Comparison of ENCODE assay signal across 17 cellular contexts in genomic region chr2:885230-886071, GRCh38.
"Had no signal": no experiment of that assay in that cellular context is flagged by ENCODE, and none has a peak within 500 bp of the region (broad histone marks: within the 10 kb centered on the region; RNA-seq: fewer than 3 reads in every experiment).

No MANE protein-coding gene starts in this region.

- DNase-seq: activated CD4-positive, alpha-beta T cell treated with anti-CD3 and anti-CD28 coated beads for 4 hours; activated CD4-positive, CD25-positive, alpha-beta regulatory T cell; activated CD8-positive, alpha-beta T cell treated with anti-CD3 and anti-CD28 coated beads for 36 hours; activated naive CD4-positive, alpha-beta T cell treated with Interleukin-2 at 50 U/mL for 16 hours; activated naive CD8-positive, alpha-beta T cell treated with anti-CD3 and anti-CD28 coated beads for 36 hours; activated T-cell treated with anti-CD3 and anti-CD28 coated beads, Interleukin-2, amount 50 U/mL, for 4 hours; central memory CD4-positive, alpha-beta T cell; occipital lobe; stimulated activated CD4-positive, alpha-beta T cell treated with anti-CD3 and anti-CD28 coated beads, Interleukin-4, amount 100 ng/mL, for 24 hours; T-helper 17 cell; tibial artery had no signal

- ATAC-seq: activated CD8-positive, alpha-beta T cell treated with anti-CD3 and anti-CD28 coated beads for 36 hours; activated T-cell treated with anti-CD3 and anti-CD28 coated beads, Interleukin-2, amount 50 U/mL, for 4 hours; heart left ventricle; T-helper 17 cell had no signal

- H3K9me3 ChIP-seq: heart left ventricle, prostate gland, tibial artery had no signal

- H3K4me1 ChIP-seq: heart left ventricle, prostate gland, tibial artery had no signal

- H3K27ac ChIP-seq: epithelial cell of prostate, heart left ventricle, prostate gland, tibial artery had no signal

- H3K4me3 Mint-ChIP-seq: activated CD8-positive, alpha-beta T cell treated with anti-CD3 and anti-CD28 coated beads for 36 hours; activated naive CD8-positive, alpha-beta T cell treated with anti-CD3 and anti-CD28 coated beads for 36 hours; activated T-cell treated with anti-CD3 and anti-CD28 coated beads, Interleukin-2, amount 50 U/mL, for 4 hours; memory B cell; stimulated activated naive CD8-positive, alpha-beta T cell treated with anti-CD3 and anti-CD28 coated beads, Interleukin-15, Interleukin-2, amounts not matched to agents 100 ng/mL and 50 ng/mL, for 24 hours; T-helper 17 cell had no signal

- H3K36me3 ChIP-seq: heart left ventricle, prostate gland, tibial artery had no signal

- H3K9me3 Mint-ChIP-seq: activated CD8-positive, alpha-beta T cell treated with anti-CD3 and anti-CD28 coated beads for 36 hours; activated naive CD8-positive, alpha-beta T cell treated with anti-CD3 and anti-CD28 coated beads for 36 hours; activated T-cell treated with anti-CD3 and anti-CD28 coated beads, Interleukin-2, amount 50 U/mL, for 4 hours; activated T-helper 2 cell treated with anti-CD3 and anti-CD28 coated beads, Interferon-gamma antibody, Interleukin-2, Interleukin-4, amounts not matched to agents 10 μg/mL and 5 μg/mL and 100 μg/mL, durations not matched to agents 14 hours and 24 hours and 36 hours; memory B cell; stimulated activated naive CD8-positive, alpha-beta T cell treated with anti-CD3 and anti-CD28 coated beads, Interleukin-15, Interleukin-2, amounts not matched to agents 100 ng/mL and 50 ng/mL, for 24 hours had no signal

- H3K4me3 ChIP-seq: heart left ventricle, prostate gland, tibial artery had no signal

- H3K36me3 Mint-ChIP-seq: activated naive CD8-positive, alpha-beta T cell treated with anti-CD3 and anti-CD28 coated beads for 36 hours; memory B cell had no signal

- H3K27ac Mint-ChIP-seq: activated CD8-positive, alpha-beta T cell treated with anti-CD3 and anti-CD28 coated beads for 36 hours; activated naive CD8-positive, alpha-beta T cell treated with anti-CD3 and anti-CD28 coated beads for 36 hours; activated T-helper 2 cell treated with anti-CD3 and anti-CD28 coated beads, Interferon-gamma antibody, Interleukin-2, Interleukin-4, amounts not matched to agents 10 μg/mL and 5 μg/mL and 100 μg/mL, durations not matched to agents 14 hours and 24 hours and 36 hours; memory B cell; stimulated activated naive CD8-positive, alpha-beta T cell treated with anti-CD3 and anti-CD28 coated beads, Interleukin-15, Interleukin-2, amounts not matched to agents 100 ng/mL and 50 ng/mL, for 24 hours; T-helper 17 cell had no signal
